13 cellular contexts compared by ENCODE assay signal in the genomic region with DNA sequence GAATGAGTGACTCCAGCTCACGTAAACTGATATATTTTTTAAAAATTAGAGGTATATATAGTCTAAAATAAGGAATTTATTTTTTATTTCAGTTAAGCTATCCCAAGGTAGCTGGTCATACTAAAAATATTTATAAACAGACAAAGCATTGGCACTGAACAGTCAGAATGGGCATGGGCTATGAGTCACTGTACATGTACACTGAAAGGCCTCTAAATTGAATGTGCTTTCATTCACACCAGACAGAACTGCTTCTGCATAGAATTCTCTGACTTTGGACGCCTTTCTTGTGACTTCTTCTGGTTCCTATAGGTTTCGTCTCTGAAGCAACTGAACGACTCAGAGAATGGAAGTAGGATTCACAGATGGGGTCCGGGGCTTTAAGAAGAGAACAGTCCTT.
A peak's percentile ranks its signal among the peaks of the same experiment; 100 is the strongest.
DNase-seq lines count a peak whose midpoint lies in the region; ATAC-seq lines count a peak whose summit lies in the region.
"Had no signal": no experiment of that assay in that cellular context is flagged by ENCODE, and none has a peak within 500 bp of the region (broad histone marks: within the 10 kb centered on the region; RNA-seq: fewer than 3 reads in every experiment).

No MANE protein-coding gene starts in this region.

- in situ Hi-C loops in G401 (cut with HindIII; ENCODE audit: low sequenced_read_pairs), result no loop called here

- ATAC-seq in GM21619 (IDR thresholded peaks at IDR 0.05; ENCODE audit: unreplicated experiment), result no peak
- ATAC-seq: left lobe of liver had no signal

- peak; percentile 32 for DNase-seq in AG08396 (ENCODE audit: low spot score)
- peak; percentile 75 for DNase-seq in HT1080 (ENCODE audit: low read depth)
- peak; percentile 42 for DNase-seq in astrocyte of the hippocampus (ENCODE audit: low read depth, low spot score)
- peak; percentile 0 for DNase-seq in kidney glomerular epithelial cell (lab: John Stamatoyannopoulos, UW)
- no peak for DNase-seq in NCI-H1694 (lab: John Stamatoyannopoulos, UW)
- no peak for DNase-seq in Ammon's horn (ENCODE audit: low spot score)
- DNase-seq in G401 (ENCODE audit: low spot score), result no peak
- DNase-seq: activated CD4-positive, alpha-beta memory T cell treated with anti-CD3 and anti-CD28 coated beads for 36 hours; NCI-H1048; NCI-H2227 treated with DMSO at 0.1 percent for 48 hours; SHP77 treated with DMSO at 0.1 percent for 48 hours had no signal

Comparison
In these comparisons a context has a peak if more than half of its experiments do, and no peak if none do; other contexts are left out.
1. DNase-seq: peak in AG08396 (single experiment), HT1080 (single experiment), astrocyte of the hippocampus (single experiment) and kidney glomerular epithelial cell (single experiment); none in NCI-H1694 (single experiment), Ammon's horn (single experiment) and G401 (single experiment).